ENCODE assay signal across 22 cellular contexts in the genomic region with DNA sequence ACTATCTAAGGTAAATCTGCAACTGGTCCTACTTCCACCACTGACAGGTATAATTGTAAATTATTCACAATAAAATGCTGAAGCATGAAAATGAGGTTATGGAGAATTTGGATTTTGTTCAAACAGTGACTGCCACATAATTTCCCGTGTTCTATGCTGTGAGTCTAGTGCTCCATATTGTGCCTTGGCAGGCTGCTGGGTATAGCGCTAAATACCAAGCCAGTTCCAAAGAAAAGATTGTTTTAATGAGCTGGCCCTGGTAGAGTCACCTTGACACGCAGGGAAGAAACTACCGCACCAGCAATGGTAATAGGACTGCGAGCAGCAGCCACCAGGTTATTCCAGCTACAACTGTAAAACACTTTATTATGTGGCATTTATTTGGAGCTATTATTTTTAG.
"Had no signal": no experiment of that assay in that cellular context is flagged by ENCODE, and none has a peak within 500 bp of the region (broad histone marks: within the 10 kb centered on the region; RNA-seq: fewer than 3 reads in every experiment).

No MANE protein-coding gene starts in this region.

- DNase-seq: activated B cell treated with CpG ODN at 0.5 μM for 24 hours; activated CD4-positive, alpha-beta T cell treated with anti-CD3 and anti-CD28 coated beads, Interleukin-2, amount 10 ng/mL, durations not matched to agents 7 days and 5 days; activated CD8-positive, alpha-beta memory T cell treated with anti-CD3 and anti-CD28 coated beads, Interleukin-2, amount 50 U/mL, for 48 hours; activated gamma-delta T cell treated with Interleukin-2 at 50 U/mL for 16 hours; activated T-cell treated with anti-CD3 and anti-CD28 coated beads, Interleukin-2, amount 50 U/mL, for 72 hours; amygdala; hippocampal formation; kidney; mesendoderm; natural killer cell; small intestine; stimulated activated CD4-positive, alpha-beta T cell treated with anti-CD3 and anti-CD28 coated beads, Interleukin-4, amount 100 ng/mL, for 4 hours; stimulated activated CD8-positive, alpha-beta memory T cell treated with anti-CD3 and anti-CD28 coated beads, Interleukin-4, amount 100 ng/mL, for 48 hours; stimulated activated naive CD4-positive, alpha-beta T cell treated with Interleukin-2 at 50 U/mL for 16 hours; substantia nigra; uterus had no signal

- H3K4me3 ChIP-seq: body of pancreas, coronary artery, esophagus muscularis mucosa, tibial nerve, uterus had no signal

- H3K36me3 Mint-ChIP-seq: natural killer cell had no signal

- H3K27ac ChIP-seq: coronary artery, esophagus muscularis mucosa, tibial nerve, uterus had no signal

- H3K27ac Mint-ChIP-seq: activated B cell treated with CpG ODN at 0.5 μM for 24 hours; activated CD4-positive, alpha-beta T cell treated with anti-CD3 and anti-CD28 coated beads, Interleukin-2, amount 10 ng/mL, durations not matched to agents 7 days and 5 days; activated naive CD8-positive, alpha-beta T cell; activated T-cell treated with anti-CD3 and anti-CD28 coated beads, Interleukin-2, amount 50 U/mL, for 72 hours; natural killer cell had no signal

- H3K4me3 Mint-ChIP-seq: activated B cell treated with CpG ODN at 0.5 μM for 24 hours; activated CD4-positive, alpha-beta T cell treated with anti-CD3 and anti-CD28 coated beads, Interleukin-2, amount 10 ng/mL, durations not matched to agents 7 days and 5 days; activated naive CD8-positive, alpha-beta T cell; activated T-cell treated with anti-CD3 and anti-CD28 coated beads, Interleukin-2, amount 50 U/mL, for 72 hours; central memory CD8-positive, alpha-beta T cell; natural killer cell had no signal

- H3K9me3 ChIP-seq: body of pancreas, esophagus muscularis mucosa, tibial nerve, uterus had no signal

- H3K27me3 ChIP-seq: body of pancreas, esophagus muscularis mucosa, tibial nerve, uterus had no signal

- ATAC-seq: activated T-cell treated with anti-CD3 and anti-CD28 coated beads, Interleukin-2, amount 50 U/mL, for 72 hours; body of pancreas; natural killer cell had no signal

- H3K4me1 ChIP-seq: uterus had no signal

- H3K36me3 ChIP-seq: uterus had no signal

- H3K9me3 Mint-ChIP-seq: activated B cell treated with CpG ODN at 0.5 μM for 24 hours; activated CD4-positive, alpha-beta T cell treated with anti-CD3 and anti-CD28 coated beads, Interleukin-2, amount 10 ng/mL, durations not matched to agents 7 days and 5 days; activated T-cell treated with anti-CD3 and anti-CD28 coated beads, Interleukin-2, amount 50 U/mL, for 72 hours; central memory CD8-positive, alpha-beta T cell; natural killer cell had no signal

- H3K27me3 Mint-ChIP-seq: activated B cell treated with CpG ODN at 0.5 μM for 24 hours; activated CD4-positive, alpha-beta T cell treated with anti-CD3 and anti-CD28 coated beads, Interleukin-2, amount 10 ng/mL, durations not matched to agents 7 days and 5 days; activated naive CD8-positive, alpha-beta T cell; central memory CD8-positive, alpha-beta T cell had no signal
